ENCODE assay signal across 22 cellular contexts in genomic region chr5:3598725-3599282, GRCh38. TPM values are rescaled to one million over a fixed set of nuclear protein-coding genes. Genes with fewer than 3 reads are reported as not detected.
A peak's percentile ranks its signal among the peaks of the same experiment; 100 is the strongest.
DNase-seq lines count a peak whose midpoint lies in the region; ATAC-seq and TF ChIP-seq lines count a peak whose summit lies in the region.
"Had no signal": no experiment of that assay in that cellular context is flagged by ENCODE, and none has a peak within 500 bp of the region (broad histone marks: within the 10 kb centered on the region; RNA-seq: fewer than 3 reads in every experiment).

No MANE protein-coding gene starts in this region.

- H3K4me3 Mint-ChIP-seq in nephron progenitor cell, result peak overlapping the region; percentile 69
- H3K4me3 Mint-ChIP-seq: activated CD4-positive, alpha-beta T cell treated with anti-CD3 and anti-CD28 coated beads for 36 hours had no signal

- no peak overlapping the region for H3K27ac Mint-ChIP-seq in nephron progenitor cell
- H3K27ac Mint-ChIP-seq: activated CD4-positive, alpha-beta T cell treated with anti-CD3 and anti-CD28 coated beads for 36 hours had no signal

- no peaks in the 10 kb centered on the region for H3K36me3 ChIP-seq in psoas muscle (ENCODE audit: insufficient read depth in 1 of 2, low read depth in 1 of 2)
- H3K36me3 ChIP-seq: sigmoid colon had no signal

- TF ChIP-seq CTCF in epithelial cell of proximal tubule (conservative IDR thresholded peaks at IDR 0.05; ENCODE audit: low read depth, low read length) (no peak), nephron progenitor cell (IDR thresholded peaks at IDR 0.05) (no peak), psoas muscle (IDR thresholded peaks at IDR 0.05) (no peak)

- H3K27me3 Mint-ChIP-seq in nephron progenitor cell (ENCODE audit: low read depth, poor library complexity), result peaks cover 95% of the 10 kb centered on the region

- DNase-seq in Daoy (ENCODE audit: low read depth) (peak; percentile 41), M059J (ENCODE audit: low read depth) (peak; percentile 59), epithelial cell of proximal tubule (ENCODE audit: low read depth) (no peak), nephron progenitor cell (no peak), glomerular visceral epithelial cell (ENCODE audit: extremely low spot score) (no peak), psoas muscle (no peak)
- DNase-seq in activated CD8-positive, alpha-beta memory T cell treated with anti-CD3 and anti-CD28 coated beads, Interleukin-2, amount 50 U/mL, for 4 hours, result no peak
- DNase-seq: activated CD4-positive, alpha-beta T cell treated with anti-CD3 and anti-CD28 coated beads for 36 hours; activated CD8-positive, alpha-beta memory T cell treated with anti-CD3 and anti-CD28 coated beads, Interleukin-2, amount 50 U/mL, for 48 hours; activated naive CD4-positive, alpha-beta T cell treated with Interleukin-2 at 50 U/mL for 16 hours; Calu3; effector memory CD4-positive, alpha-beta T cell; GDM1; MV-4-11; NCI-H2029; NCI-H510A treated with DMSO at 0.1 percent for 48 hours; SHP77 treated with DMSO at 0.1 percent for 48 hours; sigmoid colon; T1000 had no signal

- H3K9me3 ChIP-seq in psoas muscle, result no peaks in the 10 kb centered on the region
- H3K9me3 ChIP-seq: sigmoid colon had no signal

- H3K4me3 ChIP-seq in epithelial cell of proximal tubule (ENCODE audit: low read depth, low read length) (peak overlapping the region; percentile 51), psoas muscle (no peak overlapping the region)
- H3K4me3 ChIP-seq: sigmoid colon had no signal

- H3K36me3 Mint-ChIP-seq in nephron progenitor cell (ENCODE audit: low read depth), result no peaks in the 10 kb centered on the region

- intact Hi-C loops in psoas muscle (cut with DNase I), result no loop called here

- WGBS in psoas muscle, 3 donors, result 27 to 41% (median 39%) methylated on average over 15 to 16 of the region's 16 CpGs

- peaks cover 3 to 96% (median 58%) of the 10 kb centered on the region in 3 donors for H3K27me3 ChIP-seq in psoas muscle (ENCODE audit: insufficient read depth in 3 of 3, low read length in 2 of 3)

- peaks cover 46% of the 10 kb centered on the region for H3K4me1 Mint-ChIP-seq in nephron progenitor cell

- no peak overlapping the region for H3K27ac ChIP-seq in psoas muscle
- H3K27ac ChIP-seq: sigmoid colon had no signal

- no peaks in the 10 kb centered on the region for H3K4me1 ChIP-seq in psoas muscle

- ATAC-seq in GM21786 (IDR thresholded peaks at IDR 0.05; ENCODE audit: unreplicated experiment), result no peak
- ATAC-seq in psoas muscle, result no peak
- ATAC-seq: activated CD4-positive, alpha-beta T cell treated with anti-CD3 and anti-CD28 coated beads for 36 hours; HepG2 had no signal

- peaks cover 7% of the 10 kb centered on the region for H3K9me3 Mint-ChIP-seq in nephron progenitor cell

RNA-seq across cellular contexts. Expression of gene IRX1, which starts 3.2 kb away (rescaled TPM):
- 14.1 and 19.0 TPM in 2 replicates for total RNA-seq in Daoy (2014; rRNA removed; shearing (Covaris generic))
- 9.3 and 23.8 TPM in 2 replicates for total RNA-seq in M059J (2014; rRNA removed; shearing (Covaris generic))
- total RNA-seq in epithelial cell of proximal tubule (18.0 and 22.1 TPM in 2 replicates), psoas muscle (not detected)
- not detected for polyA plus RNA-seq in psoas muscle
- total RNA-seq: activated CD4-positive, alpha-beta T cell treated with anti-CD3 and anti-CD28 coated beads for 36 hours; Calu3; HepG2; lung microvascular endothelial cell; sigmoid colon had no signal
- polyA plus RNA-seq: HepG2, sigmoid colon had no signal

Comparison
In these comparisons a context has a peak if more than half of its experiments do, and no peak if none do; other contexts are left out.
1. DNase-seq: peak in Daoy (single experiment) and M059J (single experiment); none in epithelial cell of proximal tubule (single experiment), nephron progenitor cell (single experiment), glomerular visceral epithelial cell (single experiment), psoas muscle (0 of 2) and activated CD8-positive, alpha-beta memory T cell treated with anti-CD3 and anti-CD28 coated beads, Interleukin-2, amount 50 U/mL, for 4 hours (single experiment).